8 cellular contexts compared by ENCODE assay signal in genomic region chr12:95216704-95217376, GRCh38. TPM values are rescaled to one million over a fixed set of nuclear protein-coding genes. Genes with fewer than 3 reads are reported as not detected.
DNase-seq lines count a peak whose midpoint lies in the region; ATAC-seq and TF ChIP-seq lines count a peak whose summit lies in the region.

No MANE protein-coding gene starts in this region.

- H3K36me3 Mint-ChIP-seq in CD4-positive, alpha-beta T cell (ENCODE audit: low read depth), result peaks cover 10% of the 10 kb centered on the region
- H3K36me3 Mint-ChIP-seq in nephron (ENCODE audit: low read depth), result peaks cover 11% of the 10 kb centered on the region

- H3K9me3 Mint-ChIP-seq in CD4-positive, alpha-beta T cell, result no peaks in the 10 kb centered on the region
- no peaks in the 10 kb centered on the region for H3K9me3 Mint-ChIP-seq in nephron

- H3K27ac ChIP-seq in CD4-positive, alpha-beta T cell (ENCODE audit: low read depth, low read length), result peak overlapping the region; percentile 60
- H3K27ac ChIP-seq in RWPE2 (ENCODE audit: poor library complexity, severe bottlenecking), result peak overlapping the region; percentile 80

- CTCF ChIA-PET in CD4-positive, alpha-beta T cell (lab: Charles Lee), result interaction anchor here (0.6 to 2.0 kb wide), 8 partner anchors 23 to 213 kb away, joined by 3 to 13 read pairs (median 4); partner anchors contain the start of genes NDUFA12 and NR2C1

- H3K27me3 Mint-ChIP-seq in CD4-positive, alpha-beta T cell, result peaks cover 4% of the 10 kb centered on the region
- no peaks in the 10 kb centered on the region for H3K27me3 Mint-ChIP-seq in nephron (ENCODE audit: low read depth)

- H3K4me1 ChIP-seq in RWPE2 (ENCODE audit: insufficient read depth, poor library complexity, severe bottlenecking), result peaks cover 44% of the 10 kb centered on the region

- peak overlapping the region; percentile 94 for H3K4me3 Mint-ChIP-seq in CD4-positive, alpha-beta T cell
- H3K4me3 Mint-ChIP-seq in nephron, result peak overlapping the region; percentile 93 to 94 (median 93)

- DNase-seq in CD4-positive, alpha-beta T cell, result peak in 1 of 10 experiments; percentile 8
- no peak for DNase-seq in RWPE2 (ENCODE audit: low spot score)
- no peak for DNase-seq in epithelial cell of proximal tubule (ENCODE audit: low read depth)
- DNase-seq in islet precursor cell, result no peak
- DNase-seq in OCI-M2 (lab: John Stamatoyannopoulos, UW; ENCODE audit: unreplicated experiment), result no peak

- no peak for TF ChIP-seq CTCF in CD4-positive, alpha-beta T cell (IDR thresholded peaks at IDR 0.05)
- TF ChIP-seq CTCF in RWPE2 (IDR thresholded peaks at IDR 0.05; ENCODE audit: poor library complexity, severe bottlenecking), result no peak
- no peak for TF ChIP-seq CTCF in epithelial cell of proximal tubule (conservative IDR thresholded peaks at IDR 0.05; ENCODE audit: low read depth, low read length)
- no peak for TF ChIP-seq CTCF in nephron (IDR thresholded peaks at IDR 0.05; ENCODE audit: unreplicated experiment in 3 of 3)

- POLR2A ChIA-PET in CD4-positive, alpha-beta T cell (lab: Charles Lee), result interaction anchor here (0.5 to 4.5 kb wide), 14 partner anchors 9 to 819 kb away, joined by 3 to 62 read pairs (median 4); partner anchors contain the start of genes LTA4H, METAP2, NDUFA12 and NR2C1

- ATAC-seq in CD4-positive, alpha-beta T cell (ENCODE audit: poor library complexity), result peak; percentile 7
- ATAC-seq in GM19035 (IDR thresholded peaks at IDR 0.05; ENCODE audit: unreplicated experiment) (peak; percentile 23), HG03175 (IDR thresholded peaks at IDR 0.05; ENCODE audit: unreplicated experiment) (peak; percentile 17), RWPE2 (ENCODE audit: low read depth) (peak; percentile 4)

- H3K9me3 ChIP-seq in CD4-positive, alpha-beta T cell (ENCODE audit: control insufficient read depth, low read length), result no peaks in the 10 kb centered on the region
- H3K9me3 ChIP-seq in RWPE2 (ENCODE audit: severe bottlenecking), result no peaks in the 10 kb centered on the region

- H3K4me1 Mint-ChIP-seq in CD4-positive, alpha-beta T cell (ENCODE audit: low read depth), result peaks cover 42% of the 10 kb centered on the region
- H3K4me1 Mint-ChIP-seq in nephron, result peaks cover 41% of the 10 kb centered on the region

- no peaks in the 10 kb centered on the region for H3K27me3 ChIP-seq in CD4-positive, alpha-beta T cell (ENCODE audit: control insufficient read depth, insufficient read depth, low read length)
- H3K27me3 ChIP-seq in RWPE2 (ENCODE audit: insufficient read depth, poor library complexity, severe bottlenecking), result no peaks in the 10 kb centered on the region

- intact Hi-C loops in CD4-positive, alpha-beta T cell (cut with DNase I, micrococcal nuclease), result loop anchor here (1.0 to 10.0 kb wide), 11 partner anchors 100 to 1540 kb away; partner anchors contain the start of genes METAP2 (in 2 of the 2), CRADD (in 1 of the 2), LTA4H (in 1 of the 2) and NDUFA12 (in 1 of the 2)

- H3K36me3 ChIP-seq in RWPE2 (ENCODE audit: low read depth), result peaks cover 32% of the 10 kb centered on the region

- H3K4me3 ChIP-seq in RWPE2 (ENCODE audit: severe bottlenecking) (peak overlapping the region; percentile 76), epithelial cell of proximal tubule (ENCODE audit: low read depth, low read length) (peak overlapping the region; percentile 91)

- H3K27ac Mint-ChIP-seq in CD4-positive, alpha-beta T cell, result peak overlapping the region; percentile 88
- H3K27ac Mint-ChIP-seq in nephron, result peak overlapping the region; percentile 94 to 98 (median 98)

RNA-seq across cellular contexts. Expression of gene FGD6, which starts 0.4 kb away (rescaled TPM):
- 1 to 10 TPM; 1.5 TPM for total RNA-seq in CD4-positive, alpha-beta T cell
- 21.6 and 32.2 TPM in 2 replicates for total RNA-seq in epithelial cell of proximal tubule

RNA-seq across cellular contexts. Expression of gene VEZT, which starts 0.8 kb away (rescaled TPM):
- total RNA-seq in CD4-positive, alpha-beta T cell, result 10 to 100 TPM; 52.6 to 57.2 TPM
- total RNA-seq in epithelial cell of proximal tubule, result 69.1 and 99.4 TPM in 2 replicates
